ENCODE assay signal across 10 cellular contexts in genomic region chr9:128884164-128884563, GRCh38. TPM values are rescaled to one million over a fixed set of nuclear protein-coding genes. Genes with fewer than 3 reads are reported as not detected.
A peak's percentile ranks its signal among the peaks of the same experiment; 100 is the strongest.
DNase-seq lines count a peak whose midpoint lies in the region; ATAC-seq and TF ChIP-seq lines count a peak whose summit lies in the region.
"Had no signal": no experiment of that assay in that cellular context is flagged by ENCODE, and none has a peak within 500 bp of the region (broad histone marks: within the 10 kb centered on the region; RNA-seq: fewer than 3 reads in every experiment).

No MANE protein-coding gene starts in this region.

- peaks cover 59% of the 10 kb centered on the region for H3K4me1 Mint-ChIP-seq in CD8-positive, alpha-beta T cell (ENCODE audit: low read depth)
- H3K4me1 Mint-ChIP-seq in endothelial cell (ENCODE audit: unreplicated experiment) = peaks cover 50% of the 10 kb centered on the region

- no peak overlapping the region for H3K27ac ChIP-seq in CD8-positive, alpha-beta T cell (ENCODE audit: low read depth, low read length)
- H3K27ac ChIP-seq in Panc1 (ENCODE audit: low read length) (no peak overlapping the region), parathyroid adenoma (peak overlapping the region; percentile 5)

- peaks cover 37% of the 10 kb centered on the region for H3K4me1 ChIP-seq in CD8-positive, alpha-beta T cell (ENCODE audit: insufficient read depth, low read length)
- H3K4me1 ChIP-seq in Panc1 (ENCODE audit: control insufficient read depth, insufficient read depth, low read length) (peaks cover 8% of the 10 kb centered on the region), parathyroid adenoma (peaks cover 8% of the 10 kb centered on the region)

- no peaks in the 10 kb centered on the region for H3K27me3 ChIP-seq in CD8-positive, alpha-beta T cell (ENCODE audit: insufficient read depth, low read length)
- H3K27me3 ChIP-seq in Panc1 (ENCODE audit: control insufficient read depth, insufficient read depth, low read length) = no peaks in the 10 kb centered on the region
- no peaks in the 10 kb centered on the region for H3K27me3 ChIP-seq in parathyroid adenoma (ENCODE audit: control insufficient read depth, insufficient read depth, low read length)
- H3K27me3 ChIP-seq: MG63 had no signal

- no peak overlapping the region for H2AFZ ChIP-seq in parathyroid adenoma

- no peak overlapping the region for H3K4me3 ChIP-seq in CD8-positive, alpha-beta T cell (ENCODE audit: low read depth, low read length)
- H3K4me3 ChIP-seq in Panc1 (ENCODE audit: low read depth in 2 of 2, low read length in 2 of 2) (no peak overlapping the region), parathyroid adenoma (ENCODE audit: low read depth, low read length) (no peak overlapping the region)

- H3K27me3 Mint-ChIP-seq in CD8-positive, alpha-beta T cell (ENCODE audit: low read depth) = no peaks in the 10 kb centered on the region
- H3K27me3 Mint-ChIP-seq in endothelial cell (ENCODE audit: unreplicated experiment) = peaks cover 7% of the 10 kb centered on the region

- DNase-seq in CD8-positive, alpha-beta T cell = no peak
- DNase-seq in Panc1 (ENCODE audit: low read depth, low spot score) (no peak), endothelial cell (ENCODE audit: low spot score) (no peak), activated gamma-delta T cell (lab: John Stamatoyannopoulos, UW) (no peak), activated gamma-delta T cell treated with Interleukin-2 at 50 U/mL for 16 hours (no peak)
- DNase-seq: effector CD8-positive, alpha-beta T cell; MG63 had no signal

- H3K27ac Mint-ChIP-seq in CD8-positive, alpha-beta T cell = peak overlapping the region; percentile 49
- H3K27ac Mint-ChIP-seq in endothelial cell (ENCODE audit: unreplicated experiment) = peak overlapping the region; percentile 52

- H3K36me3 ChIP-seq in CD8-positive, alpha-beta T cell (ENCODE audit: insufficient read depth, low read length) = peaks cover 25% of the 10 kb centered on the region
- H3K36me3 ChIP-seq in Panc1 (ENCODE audit: control insufficient read depth, insufficient read depth, low read length) (peaks cover 7% of the 10 kb centered on the region; the same call in 1 of the 2 replicates), parathyroid adenoma (ENCODE audit: control insufficient read depth, insufficient read depth, low read length) (no peaks in the 10 kb centered on the region)

- POLR2A ChIA-PET in CD8-positive, alpha-beta T cell (lab: Charles Lee) = interaction anchor here (0.7 kb wide), 1 partner anchor 16 kb away, joined by 4 read pairs; no protein-coding TSS in a partner anchor
- POLR2A ChIA-PET in Panc1 (lab: Charles Lee) = no interaction called here

- CTCF ChIA-PET in CD8-positive, alpha-beta T cell (lab: Charles Lee) = interaction anchor here (1.3 to 1.4 kb wide), 3 partner anchors 9 to 44 kb away, joined by 4 to 5 read pairs (median 4); no protein-coding TSS in a partner anchor
- CTCF ChIA-PET in Panc1 (lab: Charles Lee) = interaction anchor here (0.6 kb wide), 1 partner anchor 149 kb away, joined by 5 read pairs; no protein-coding TSS in a partner anchor

- peaks cover 15% of the 10 kb centered on the region for H3K79me2 ChIP-seq in parathyroid adenoma

- in situ Hi-C loops in Panc1 (cut with HindIII; ENCODE audit: low pct_unique_long_range_greater_than_20kb, low sequenced_read_pairs) = no loop called here

- H3K9ac ChIP-seq in parathyroid adenoma = no peak overlapping the region

- TF ChIP-seq POLR2A in GM18505 (IDR thresholded peaks at IDR 0.05; ENCODE audit: borderline replicate concordance, extremely low read depth, insufficient read depth, insufficient read length) = no peak

- intact Hi-C loops in CD8-positive, alpha-beta T cell (cut with DNase I, micrococcal nuclease) = loop anchor here in 1 of 2 experiments (5.0 kb wide), 4 partner anchors 67 to 318 kb away; partner anchors contain the start of genes CRAT, ENDOG, PTPA and SET
- intact Hi-C loops in Panc1 (cut with micrococcal nuclease; ENCODE audit: unreplicated experiment) = no loop called here

- H3K4me2 ChIP-seq in parathyroid adenoma (ENCODE audit: low read length) = no peak overlapping the region

- peak overlapping the region; percentile 97 for H3K4me3 Mint-ChIP-seq in CD8-positive, alpha-beta T cell
- H3K4me3 Mint-ChIP-seq in endothelial cell (ENCODE audit: unreplicated experiment) = peak overlapping the region; percentile 51

- TSS peak; percentile 66 for BruUV-seq in Panc1 (replicated peaks; lab: Mats Ljungman, UMichigan)

- no peaks in the 10 kb centered on the region for H3K9me3 Mint-ChIP-seq in CD8-positive, alpha-beta T cell
- no peaks in the 10 kb centered on the region for H3K9me3 Mint-ChIP-seq in endothelial cell (ENCODE audit: unreplicated experiment)

- peaks cover 57% of the 10 kb centered on the region for H3K36me3 Mint-ChIP-seq in CD8-positive, alpha-beta T cell
- H3K36me3 Mint-ChIP-seq in endothelial cell (ENCODE audit: low read depth, unreplicated experiment) = peaks cover 12% of the 10 kb centered on the region

- no peak for ATAC-seq in CD8-positive, alpha-beta T cell
- ATAC-seq in Panc1 (no peak), GM21619 (IDR thresholded peaks at IDR 0.05; ENCODE audit: unreplicated experiment) (no peak), GM18505 (IDR thresholded peaks at IDR 0.05; ENCODE audit: unreplicated experiment) (no peak)

- TF ChIP-seq CTCF in CD8-positive, alpha-beta T cell (IDR thresholded peaks at IDR 0.05) = no peak
- TF ChIP-seq CTCF in Panc1 (IDR thresholded peaks at IDR 0.05) = no peak
- no peak for TF ChIP-seq CTCF in endothelial cell (IDR thresholded peaks at IDR 0.05; ENCODE audit: unreplicated experiment)
- TF ChIP-seq CTCF in parathyroid adenoma (IDR thresholded peaks at IDR 0.05) = no peak

- no peaks in the 10 kb centered on the region for H3K9me3 ChIP-seq in CD8-positive, alpha-beta T cell (ENCODE audit: low read length)
- H3K9me3 ChIP-seq in Panc1 (ENCODE audit: control insufficient read depth, insufficient read depth, low read depth, low read length) (no peaks in the 10 kb centered on the region), parathyroid adenoma (ENCODE audit: control insufficient read depth, low read length) (no peaks in the 10 kb centered on the region)
- H3K9me3 ChIP-seq: MG63 had no signal

RNA-seq across cellular contexts. Expression of gene LRRC8A, which starts 2.2 kb away (rescaled TPM):
- total RNA-seq in CD8-positive, alpha-beta T cell = 10 to 100 TPM; 35.0 to 40.1 TPM
- total RNA-seq in Panc1 (2021; ENCODE audit: unreplicated experiment) (16.4 TPM), endothelial cell (ENCODE audit: unreplicated experiment) (54.3 TPM)
- polyA plus RNA-seq in Panc1 (2012; ENCODE audit: insufficient read length) = 18.1 TPM

RNA-seq across cellular contexts. Expression of gene KYAT1, which starts 2.4 kb away (rescaled TPM):
- 1 to 10 TPM; 2.4 to 3.0 TPM for total RNA-seq in CD8-positive, alpha-beta T cell
- 6.1 TPM for total RNA-seq in Panc1 (2021; ENCODE audit: unreplicated experiment)
- 7.6 TPM for polyA plus RNA-seq in Panc1 (2012; ENCODE audit: insufficient read length)
- total RNA-seq in endothelial cell (ENCODE audit: unreplicated experiment) = 3.3 TPM

RNA-seq across cellular contexts. Expression of gene PHYHD1, which starts 36.6 kb away (rescaled TPM):
- total RNA-seq in CD8-positive, alpha-beta T cell = 1 to 10 TPM; 1.0 to 2.5 TPM
- total RNA-seq in Panc1 (2021; ENCODE audit: unreplicated experiment) = not detected
- polyA plus RNA-seq in Panc1 (2012; ENCODE audit: insufficient read length) = not detected
- total RNA-seq in endothelial cell (ENCODE audit: unreplicated experiment) = 10.3 TPM

RNA-seq across cellular contexts. Expression of gene SPOUT1, which starts 54.6 kb away (rescaled TPM):
- total RNA-seq in CD8-positive, alpha-beta T cell = 10 to 100 TPM; 25.0 to 25.2 TPM
- total RNA-seq in Panc1 (2021; ENCODE audit: unreplicated experiment) (38.4 TPM), endothelial cell (ENCODE audit: unreplicated experiment) (62.1 TPM)
- polyA plus RNA-seq in Panc1 (2012; ENCODE audit: insufficient read length) = 43.9 TPM
